In the genomic region with DNA sequence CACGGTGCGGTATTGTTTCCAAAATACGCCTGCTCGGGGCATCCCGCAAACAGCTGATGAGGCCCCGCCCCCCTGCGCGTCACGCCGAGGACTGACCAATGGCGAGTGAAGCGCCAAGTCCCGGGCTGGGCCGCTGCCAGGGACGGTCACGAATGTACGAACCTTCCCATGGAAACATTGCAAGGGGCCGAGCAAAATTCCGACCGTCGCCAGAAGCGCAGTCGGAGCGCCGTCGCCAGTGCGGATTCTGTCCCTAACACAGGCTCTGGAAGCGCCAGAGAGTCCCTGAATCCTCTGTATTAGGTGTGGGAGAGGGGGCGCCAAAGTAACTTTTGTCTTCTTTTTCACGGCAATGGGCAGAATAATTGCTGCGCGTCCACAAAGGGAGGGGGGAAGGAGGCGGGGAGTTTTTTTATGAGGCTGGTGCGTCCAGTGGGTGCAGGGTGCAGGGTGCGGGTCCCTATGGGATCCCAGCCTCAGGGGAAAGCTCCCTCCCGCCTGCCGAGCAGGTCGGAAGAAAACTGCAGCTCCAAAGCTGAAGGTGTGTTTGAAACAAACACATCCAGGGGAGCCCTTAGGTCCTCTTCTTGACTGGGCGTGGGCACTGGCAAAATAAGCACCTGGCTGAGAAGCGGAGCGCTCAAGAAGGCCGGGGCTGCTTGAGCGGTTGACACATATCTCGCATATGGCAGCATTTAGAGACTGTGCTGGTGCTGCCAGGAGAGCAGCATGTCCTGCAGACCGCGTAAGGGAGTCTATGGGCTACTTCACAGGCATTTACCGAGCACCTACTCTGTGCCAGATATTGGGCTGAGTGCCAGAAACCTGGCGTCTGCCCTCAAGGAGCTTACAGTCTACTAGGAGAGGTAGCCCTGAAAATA, we compare ENCODE assay signal across 8 cellular contexts. TPM values are rescaled to one million over a fixed set of nuclear protein-coding genes. Genes with fewer than 3 reads are reported as not detected.
DNase-seq lines count a peak whose midpoint lies in the region; ATAC-seq and TF ChIP-seq lines count a peak whose summit lies in the region.

A gene with protein sequence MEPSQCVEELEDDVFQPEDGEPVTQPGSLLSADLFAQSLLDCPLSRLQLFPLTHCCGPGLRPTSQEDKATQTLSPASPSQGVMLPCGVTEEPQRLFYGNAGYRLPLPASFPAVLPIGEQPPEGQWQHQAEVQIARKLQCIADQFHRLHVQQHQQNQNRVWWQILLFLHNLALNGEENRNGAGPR (minus strand): TSS at position 25 of the 881 bp plus-strand sequence. CDS start 2,793 bp downstream, outside the sequence.

- H3K9me3 ChIP-seq in BE2C: no peaks in the 10 kb centered on the region

- DNase-seq in BE2C: peak; percentile 100
- peak; percentile 92 for DNase-seq in GM19240 (ENCODE audit: insufficient read length, low spot score)
- DNase-seq in NCI-H524 treated with DMSO at 0.1 percent for 48 hours (lab: John Stamatoyannopoulos, UW): peak; percentile 94
- peak; percentile 96 to 98 for DNase-seq in activated CD4-positive, alpha-beta T cell treated with anti-CD3 and anti-CD28 coated beads for 4 hours
- DNase-seq in dedifferentiated amniotic fluid mesenchymal stem cell (ENCODE audit: extremely low spot score): peak; percentile 96
- DNase-seq in left lobe of liver (ENCODE audit: low spot score): peak; percentile 100
- peak; percentile 99 to 100 for DNase-seq in stimulated activated CD4-positive, alpha-beta T cell treated with anti-CD3 and anti-CD28 coated beads, Interleukin-2, amount 100 ng/mL, for 24 hours

- peaks cover 16% of the 10 kb centered on the region for H3K4me1 ChIP-seq in BE2C

- TF ChIP-seq CTCF in BE2C (IDR thresholded peaks at IDR 0.05; ENCODE audit: low read depth, low read length): peak; percentile 54

- ATAC-seq in HG03457 (IDR thresholded peaks at IDR 0.05; ENCODE audit: unreplicated experiment): peak; percentile 45
- peak; percentile 76 for ATAC-seq in left lobe of liver

- peak within 1 kb of the TSS; percentile 71 for H3K4me3 ChIP-seq in BE2C (ENCODE audit: low read depth, low read length)

- no peaks in the 10 kb centered on the region for H3K36me3 ChIP-seq in BE2C

- no peaks in the 10 kb centered on the region for H3K27me3 ChIP-seq in BE2C

RNA-seq across cellular contexts. Expression of the gene that starts here (rescaled TPM):
- polyA plus RNA-seq in BE2C (2012; ENCODE audit: insufficient read depth, insufficient read length, low read depth): 17.1 TPM
- total RNA-seq in left lobe of liver: 3.3 TPM

Comparison
In these comparisons a context has a peak if more than half of its experiments do, and no peak if none do; other contexts are left out.
1. Peak in every context shown above with its lines: DNase-seq, ATAC-seq and H3K4me3 ChIP-seq.